In the genomic region with DNA sequence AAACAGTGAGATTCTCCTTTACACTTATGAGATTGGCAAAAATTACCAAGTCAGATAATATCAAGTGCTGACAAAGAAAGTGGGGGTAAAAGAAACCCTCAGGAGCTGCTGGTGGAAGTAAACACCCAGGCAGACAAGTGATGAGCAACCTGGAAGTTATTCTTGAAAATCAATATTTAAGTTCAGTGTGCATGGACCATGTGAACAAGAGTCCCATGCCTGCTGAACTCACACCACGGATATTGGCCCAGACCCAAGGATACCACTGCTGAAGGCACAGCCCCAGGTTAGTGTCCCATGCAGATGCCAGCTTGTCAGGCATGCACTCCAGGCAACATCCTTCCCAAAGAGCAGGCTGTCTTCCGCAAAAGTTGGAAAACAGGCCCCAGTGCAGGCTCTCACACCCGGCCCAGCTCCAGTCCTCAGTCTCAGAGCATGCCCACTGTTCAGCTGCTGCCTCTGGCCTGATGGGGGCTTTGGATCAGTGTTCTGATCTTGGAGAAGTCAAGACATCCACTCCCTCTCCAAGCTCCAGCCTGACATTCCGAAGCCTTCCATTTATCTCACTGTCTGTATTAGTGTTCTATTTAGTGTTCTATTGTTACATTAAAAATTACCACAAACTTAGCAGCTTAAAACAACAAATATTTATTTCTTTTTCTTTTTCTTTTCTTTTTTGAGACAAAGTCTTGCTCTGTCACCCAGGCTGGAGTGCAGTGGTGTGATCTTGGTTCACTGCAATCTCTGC, we compare ENCODE assay signal across 1 cellular context.
A peak's percentile ranks its signal among the peaks of the same experiment; 100 is the strongest.
TF ChIP-seq lines count a peak whose summit lies in the region.

No MANE protein-coding gene starts in this region.

TF ChIP-seq in HepG2, 621 proteins besides CTCF, POLR2A, EP300 and RAD21 (continued from another document and continues in another):
- TF ChIP-seq ARID4A (CRISPR knock-in tag; IDR thresholded peaks at IDR 0.05; ENCODE audit: borderline replicate concordance) (peak; percentile 38; the same call in 1 of the 2 replicates), ZBTB1 (CRISPR knock-in tag; IDR thresholded peaks at IDR 0.05; ENCODE audit: borderline replicate concordance) (no peak), ZNF510 (CRISPR knock-in tag; IDR thresholded peaks at IDR 0.05; ENCODE audit: low read depth) (peak; percentile 86; the same call in 1 of the 2 replicates), ZNF597 (CRISPR knock-in tag; IDR thresholded peaks at IDR 0.05) (no peak), ZBTB25 (CRISPR knock-in tag; IDR thresholded peaks at IDR 0.05) (peak; percentile 58), ZNF788 (CRISPR knock-in tag; IDR thresholded peaks at IDR 0.05; ENCODE audit: borderline replicate concordance) (peak; percentile 48; the same call in 1 of the 2 replicates), ZNF253 (CRISPR knock-in tag; IDR thresholded peaks at IDR 0.05; ENCODE audit: borderline replicate concordance) (no peak), KLF15 (CRISPR knock-in tag; IDR thresholded peaks at IDR 0.05; ENCODE audit: borderline replicate concordance) (no peak), ZNF777 (CRISPR knock-in tag; IDR thresholded peaks at IDR 0.05) (no peak), ZNF12 (CRISPR knock-in tag; IDR thresholded peaks at IDR 0.05) (peak; percentile 76; the same call in 1 of the 2 replicates), ZNF121 (CRISPR knock-in tag; IDR thresholded peaks at IDR 0.05) (peak; percentile 67), ASH2L (IDR thresholded peaks at IDR 0.05; ENCODE audit: insufficient read length, low read depth, low read length) (peak; percentile 55), ZC3H13 (CRISPR knock-in tag; IDR thresholded peaks at IDR 0.05) (peak; percentile 26; the same call in 1 of the 2 replicates), HNRNPK (IDR thresholded peaks at IDR 0.05; ENCODE audit: low read depth, low read length, poor library complexity, severe bottlenecking) (no peak), ZNF24 (IDR thresholded peaks at IDR 0.05) (peak; percentile 85), ZMAT5 (CRISPR knock-in tag; IDR thresholded peaks at IDR 0.05; ENCODE audit: borderline replicate concordance, low read depth) (no peak), SSRP1 (CRISPR knock-in tag; IDR thresholded peaks at IDR 0.05) (no peak; the same call in 1 of the 2 replicates), ZBTB43 (CRISPR knock-in tag; conservative IDR thresholded peaks at IDR 0.05) (peak; percentile 95), ZNF878 (CRISPR knock-in tag; IDR thresholded peaks at IDR 0.05) (peak; percentile 92; the same call in 1 of the 2 replicates), HNRNPLL (IDR thresholded peaks at IDR 0.05; ENCODE audit: low read depth, low read length, poor library complexity, severe bottlenecking) (no peak), GMEB2 (CRISPR knock-in tag; IDR thresholded peaks at IDR 0.05; ENCODE audit: low read depth) (no peak), NFYC (CRISPR knock-in tag; IDR thresholded peaks at IDR 0.05) (peak; percentile 29), ZNF138 (CRISPR knock-in tag; IDR thresholded peaks at IDR 0.05; ENCODE audit: low read depth) (no peak), ZNF552 (CRISPR knock-in tag; IDR thresholded peaks at IDR 0.05; ENCODE audit: borderline replicate concordance) (no peak)
- TF ChIP-seq, protein P1, sequence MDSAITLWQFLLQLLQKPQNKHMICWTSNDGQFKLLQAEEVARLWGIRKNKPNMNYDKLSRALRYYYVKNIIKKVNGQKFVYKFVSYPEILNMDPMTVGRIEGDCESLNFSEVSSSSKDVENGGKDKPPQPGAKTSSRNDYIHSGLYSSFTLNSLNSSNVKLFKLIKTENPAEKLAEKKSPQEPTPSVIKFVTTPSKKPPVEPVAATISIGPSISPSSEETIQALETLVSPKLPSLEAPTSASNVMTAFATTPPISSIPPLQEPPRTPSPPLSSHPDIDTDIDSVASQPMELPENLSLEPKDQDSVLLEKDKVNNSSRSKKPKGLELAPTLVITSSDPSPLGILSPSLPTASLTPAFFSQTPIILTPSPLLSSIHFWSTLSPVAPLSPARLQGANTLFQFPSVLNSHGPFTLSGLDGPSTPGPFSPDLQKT (CRISPR knock-in tag; IDR thresholded peaks at IDR 0.05; ENCODE audit: borderline replicate concordance): no peak
- TF ChIP-seq, protein P2, sequence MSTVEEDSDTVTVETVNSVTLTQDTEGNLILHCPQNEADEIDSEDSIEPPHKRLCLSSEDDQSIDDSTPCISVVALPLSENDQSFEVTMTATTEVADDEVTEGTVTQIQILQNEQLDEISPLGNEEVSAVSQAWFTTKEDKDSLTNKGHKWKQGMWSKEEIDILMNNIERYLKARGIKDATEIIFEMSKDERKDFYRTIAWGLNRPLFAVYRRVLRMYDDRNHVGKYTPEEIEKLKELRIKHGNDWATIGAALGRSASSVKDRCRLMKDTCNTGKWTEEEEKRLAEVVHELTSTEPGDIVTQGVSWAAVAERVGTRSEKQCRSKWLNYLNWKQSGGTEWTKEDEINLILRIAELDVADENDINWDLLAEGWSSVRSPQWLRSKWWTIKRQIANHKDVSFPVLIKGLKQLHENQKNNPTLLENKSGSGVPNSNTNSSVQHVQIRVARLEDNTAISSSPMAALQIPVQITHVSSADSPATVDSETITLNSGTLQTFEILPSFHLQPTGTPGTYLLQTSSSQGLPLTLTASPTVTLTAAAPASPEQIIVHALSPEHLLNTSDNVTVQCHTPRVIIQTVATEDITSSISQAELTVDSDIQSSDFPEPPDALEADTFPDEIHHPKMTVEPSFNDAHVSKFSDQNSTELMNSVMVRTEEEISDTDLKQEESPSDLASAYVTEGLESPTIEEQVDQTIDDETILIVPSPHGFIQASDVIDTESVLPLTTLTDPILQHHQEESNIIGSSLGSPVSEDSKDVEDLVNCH (CRISPR knock-in tag; IDR thresholded peaks at IDR 0.05): no peak
- TF ChIP-seq, protein P3, sequence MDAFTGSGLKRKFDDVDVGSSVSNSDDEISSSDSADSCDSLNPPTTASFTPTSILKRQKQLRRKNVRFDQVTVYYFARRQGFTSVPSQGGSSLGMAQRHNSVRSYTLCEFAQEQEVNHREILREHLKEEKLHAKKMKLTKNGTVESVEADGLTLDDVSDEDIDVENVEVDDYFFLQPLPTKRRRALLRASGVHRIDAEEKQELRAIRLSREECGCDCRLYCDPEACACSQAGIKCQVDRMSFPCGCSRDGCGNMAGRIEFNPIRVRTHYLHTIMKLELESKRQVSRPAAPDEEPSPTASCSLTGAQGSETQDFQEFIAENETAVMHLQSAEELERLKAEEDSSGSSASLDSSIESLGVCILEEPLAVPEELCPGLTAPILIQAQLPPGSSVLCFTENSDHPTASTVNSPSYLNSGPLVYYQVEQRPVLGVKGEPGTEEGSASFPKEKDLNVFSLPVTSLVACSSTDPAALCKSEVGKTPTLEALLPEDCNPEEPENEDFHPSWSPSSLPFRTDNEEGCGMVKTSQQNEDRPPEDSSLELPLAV (CRISPR knock-in tag; conservative IDR thresholded peaks at IDR 0.05; ENCODE audit: low read depth): no peak
- TF ChIP-seq, protein P4, sequence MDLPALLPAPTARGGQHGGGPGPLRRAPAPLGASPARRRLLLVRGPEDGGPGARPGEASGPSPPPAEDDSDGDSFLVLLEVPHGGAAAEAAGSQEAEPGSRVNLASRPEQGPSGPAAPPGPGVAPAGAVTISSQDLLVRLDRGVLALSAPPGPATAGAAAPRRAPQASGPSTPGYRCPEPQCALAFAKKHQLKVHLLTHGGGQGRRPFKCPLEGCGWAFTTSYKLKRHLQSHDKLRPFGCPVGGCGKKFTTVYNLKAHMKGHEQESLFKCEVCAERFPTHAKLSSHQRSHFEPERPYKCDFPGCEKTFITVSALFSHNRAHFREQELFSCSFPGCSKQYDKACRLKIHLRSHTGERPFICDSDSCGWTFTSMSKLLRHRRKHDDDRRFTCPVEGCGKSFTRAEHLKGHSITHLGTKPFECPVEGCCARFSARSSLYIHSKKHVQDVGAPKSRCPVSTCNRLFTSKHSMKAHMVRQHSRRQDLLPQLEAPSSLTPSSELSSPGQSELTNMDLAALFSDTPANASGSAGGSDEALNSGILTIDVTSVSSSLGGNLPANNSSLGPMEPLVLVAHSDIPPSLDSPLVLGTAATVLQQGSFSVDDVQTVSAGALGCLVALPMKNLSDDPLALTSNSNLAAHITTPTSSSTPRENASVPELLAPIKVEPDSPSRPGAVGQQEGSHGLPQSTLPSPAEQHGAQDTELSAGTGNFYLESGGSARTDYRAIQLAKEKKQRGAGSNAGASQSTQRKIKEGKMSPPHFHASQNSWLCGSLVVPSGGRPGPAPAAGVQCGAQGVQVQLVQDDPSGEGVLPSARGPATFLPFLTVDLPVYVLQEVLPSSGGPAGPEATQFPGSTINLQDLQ (CRISPR knock-in tag; IDR thresholded peaks at IDR 0.05): no peak
- TF ChIP-seq, protein P5, sequence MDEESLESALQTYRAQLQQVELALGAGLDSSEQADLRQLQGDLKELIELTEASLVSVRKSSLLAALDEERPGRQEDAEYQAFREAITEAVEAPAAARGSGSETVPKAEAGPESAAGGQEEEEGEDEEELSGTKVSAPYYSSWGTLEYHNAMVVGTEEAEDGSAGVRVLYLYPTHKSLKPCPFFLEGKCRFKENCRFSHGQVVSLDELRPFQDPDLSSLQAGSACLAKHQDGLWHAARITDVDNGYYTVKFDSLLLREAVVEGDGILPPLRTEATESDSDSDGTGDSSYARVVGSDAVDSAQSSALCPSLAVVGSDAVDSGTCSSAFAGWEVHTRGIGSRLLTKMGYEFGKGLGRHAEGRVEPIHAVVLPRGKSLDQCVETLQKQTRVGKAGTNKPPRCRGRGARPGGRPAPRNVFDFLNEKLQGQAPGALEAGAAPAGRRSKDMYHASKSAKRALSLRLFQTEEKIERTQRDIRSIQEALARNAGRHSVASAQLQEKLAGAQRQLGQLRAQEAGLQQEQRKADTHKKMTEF (CRISPR knock-in tag; IDR thresholded peaks at IDR 0.05): peak; percentile 94
